Comparison of ENCODE assay signal across 9 cellular contexts in genomic region chr2:134466141-134466540, GRCh38.
DNase-seq lines count a peak whose midpoint lies in the region; ATAC-seq and TF ChIP-seq lines count a peak whose summit lies in the region.
"Had no signal": no experiment of that assay in that cellular context is flagged by ENCODE, and none has a peak within 500 bp of the region (broad histone marks: within the 10 kb centered on the region; RNA-seq: fewer than 3 reads in every experiment).

No MANE protein-coding gene starts in this region.

- H3K27me3 ChIP-seq in Caco-2 (replicated peaks; ENCODE audit: control insufficient read depth, insufficient read depth, low read length) = no peaks in the 10 kb centered on the region
- no peaks in the 10 kb centered on the region for H3K27me3 ChIP-seq in left lung
- H3K27me3 ChIP-seq: adrenal gland had no signal

- ATAC-seq in left lung (no peak), GM19324 (IDR thresholded peaks at IDR 0.05; ENCODE audit: low FRiP score, unreplicated experiment) (no peak)

- CTCF ChIA-PET in Caco-2 (lab: Charles Lee) = interaction anchor here (2.9 kb wide), 1 partner anchor 16 kb away, joined by 7 read pairs; no protein-coding TSS in a partner anchor

- H3K9me3 ChIP-seq in Caco-2 (no peaks in the 10 kb centered on the region), left lung (no peaks in the 10 kb centered on the region)
- H3K9me3 ChIP-seq: adrenal gland had no signal

- intact Hi-C loops in Caco-2 (cut with micrococcal nuclease; ENCODE audit: unreplicated experiment) (loop anchor here (1.0 to 5.0 kb wide), 3 partner anchors 226 to 432 kb away; no protein-coding TSS in a partner anchor), left lung (cut with DNase I) (no loop called here)
- intact Hi-C loops in activated T-helper 1 cell treated with anti-CD3 and anti-CD28 coated beads, Interleukin-12 subunit alpha, Interleukin-12 subunit beta, Interleukin-2, Interleukin-4 antibody, amounts not matched to agents 30 ng/mL and 10 ng/mL and 1 ng/mL, durations not matched to agents 14 hours and 24 hours and 36 hours (cut with micrococcal nuclease) = loop anchor here (2.0 kb wide), 1 partner anchor 431 kb away; no protein-coding TSS in a partner anchor

- POLR2A ChIA-PET in Caco-2 (lab: Charles Lee) = no interaction called here

- peak; percentile 66 to 83 for TF ChIP-seq CTCF in Caco-2 (IDR thresholded peaks at IDR 0.05; ENCODE audit: insufficient read depth in 1 of 2, low read depth in 1 of 2, low read length in 1 of 2, severe bottlenecking in 1 of 2, unreplicated experiment in 1 of 2)
- TF ChIP-seq CTCF in brain (conservative IDR thresholded peaks at IDR 0.05) = peak; percentile 48 to 54
- peak; percentile 12 to 37 (median 28) for TF ChIP-seq CTCF in nephron (IDR thresholded peaks at IDR 0.05; ENCODE audit: unreplicated experiment in 3 of 3)
- no peak for TF ChIP-seq CTCF in left lung (IDR thresholded peaks at IDR 0.05)

- H3K36me3 Mint-ChIP-seq in Caco-2 (ENCODE audit: insufficient read depth, unreplicated experiment) (no peaks in the 10 kb centered on the region), brain (no peaks in the 10 kb centered on the region), nephron (ENCODE audit: low read depth) (no peaks in the 10 kb centered on the region)
- H3K36me3 Mint-ChIP-seq in activated T-helper 1 cell treated with anti-CD3 and anti-CD28 coated beads, Interleukin-12 subunit alpha, Interleukin-12 subunit beta, Interleukin-2, Interleukin-4 antibody, amounts not matched to agents 30 ng/mL and 10 ng/mL and 1 ng/mL, durations not matched to agents 14 hours and 24 hours and 36 hours (ENCODE audit: low read depth) = no peaks in the 10 kb centered on the region

- no peak overlapping the region for H3K4me3 ChIP-seq in Caco-2 (ENCODE audit: low read depth, low read length)
- no peak overlapping the region for H3K4me3 ChIP-seq in left lung
- H3K4me3 ChIP-seq: adrenal gland had no signal

- H3K4me1 Mint-ChIP-seq in Caco-2 (ENCODE audit: low read depth, unreplicated experiment) (no peaks in the 10 kb centered on the region), brain (peaks cover 14% of the 10 kb centered on the region), nephron (peaks cover under 1% of the 10 kb centered on the region)
- no peaks in the 10 kb centered on the region for H3K4me1 Mint-ChIP-seq in activated T-helper 1 cell treated with anti-CD3 and anti-CD28 coated beads, Interleukin-12 subunit alpha, Interleukin-12 subunit beta, Interleukin-2, Interleukin-4 antibody, amounts not matched to agents 30 ng/mL and 10 ng/mL and 1 ng/mL, durations not matched to agents 14 hours and 24 hours and 36 hours (ENCODE audit: low read depth)

- H3K4me1 ChIP-seq in Caco-2 (no peaks in the 10 kb centered on the region), left lung (peaks cover 0 to 3% of the 10 kb centered on the region in 2 donors)
- H3K4me1 ChIP-seq: adrenal gland had no signal

- H3K4me3 Mint-ChIP-seq in Caco-2 (ENCODE audit: unreplicated experiment) = no peak overlapping the region
- H3K4me3 Mint-ChIP-seq in brain = no peak overlapping the region
- no peak overlapping the region for H3K4me3 Mint-ChIP-seq in nephron
- no peak overlapping the region for H3K4me3 Mint-ChIP-seq in activated T-helper 1 cell treated with anti-CD3 and anti-CD28 coated beads, Interleukin-12 subunit alpha, Interleukin-12 subunit beta, Interleukin-2, Interleukin-4 antibody, amounts not matched to agents 30 ng/mL and 10 ng/mL and 1 ng/mL, durations not matched to agents 14 hours and 24 hours and 36 hours

- BruUV-seq in Caco-2 (replicated peaks; lab: Mats Ljungman, UMichigan) = no TSS peak

- DNase-seq in Caco-2 (peak; percentile 62 to 68), H4 (ENCODE audit: low spot score) (peak; percentile 36), NCI-H748 (lab: John Stamatoyannopoulos, UW; ENCODE audit: unreplicated experiment) (peak; percentile 63), left lung (no peak)
- DNase-seq in activated T-helper 1 cell treated with anti-CD3 and anti-CD28 coated beads, Interleukin-12 subunit alpha, Interleukin-12 subunit beta, Interleukin-2, Interleukin-4 antibody, amounts not matched to agents 30 ng/mL and 10 ng/mL and 1 ng/mL, durations not matched to agents 14 hours and 24 hours and 36 hours (ENCODE audit: low spot score) = no peak

- H3K27me3 Mint-ChIP-seq in Caco-2 (ENCODE audit: insufficient read depth, unreplicated experiment) = no peaks in the 10 kb centered on the region
- H3K27me3 Mint-ChIP-seq in brain = no peaks in the 10 kb centered on the region
- H3K27me3 Mint-ChIP-seq in nephron (ENCODE audit: low read depth) = no peaks in the 10 kb centered on the region
- H3K27me3 Mint-ChIP-seq in activated T-helper 1 cell treated with anti-CD3 and anti-CD28 coated beads, Interleukin-12 subunit alpha, Interleukin-12 subunit beta, Interleukin-2, Interleukin-4 antibody, amounts not matched to agents 30 ng/mL and 10 ng/mL and 1 ng/mL, durations not matched to agents 14 hours and 24 hours and 36 hours (ENCODE audit: insufficient read depth) = no peaks in the 10 kb centered on the region

- H3K9me3 Mint-ChIP-seq in Caco-2 (ENCODE audit: unreplicated experiment) = no peaks in the 10 kb centered on the region
- H3K9me3 Mint-ChIP-seq in brain = peaks cover 0 to under 1% (median 0%) of the 10 kb centered on the region in 5 experiments
- no peaks in the 10 kb centered on the region for H3K9me3 Mint-ChIP-seq in nephron
- H3K9me3 Mint-ChIP-seq in activated T-helper 1 cell treated with anti-CD3 and anti-CD28 coated beads, Interleukin-12 subunit alpha, Interleukin-12 subunit beta, Interleukin-2, Interleukin-4 antibody, amounts not matched to agents 30 ng/mL and 10 ng/mL and 1 ng/mL, durations not matched to agents 14 hours and 24 hours and 36 hours = no peaks in the 10 kb centered on the region

- H3K36me3 ChIP-seq in Caco-2 (ENCODE audit: control insufficient read depth, insufficient read depth, low read length) (no peaks in the 10 kb centered on the region), left lung (no peaks in the 10 kb centered on the region)
- H3K36me3 ChIP-seq: adrenal gland had no signal

- H3K27ac ChIP-seq in left lung = no peak overlapping the region
- H3K27ac ChIP-seq: adrenal gland had no signal

- H3K27ac Mint-ChIP-seq in Caco-2 (ENCODE audit: unreplicated experiment) (no peak overlapping the region), brain (peak overlapping the region in 1 of 5 experiments; percentile 54), nephron (peak overlapping the region in 1 of 3 experiments; percentile 46)
- H3K27ac Mint-ChIP-seq in activated T-helper 1 cell treated with anti-CD3 and anti-CD28 coated beads, Interleukin-12 subunit alpha, Interleukin-12 subunit beta, Interleukin-2, Interleukin-4 antibody, amounts not matched to agents 30 ng/mL and 10 ng/mL and 1 ng/mL, durations not matched to agents 14 hours and 24 hours and 36 hours = no peak overlapping the region

Comparison
In these comparisons a context has a peak if more than half of its experiments do, and no peak if none do; other contexts are left out.
1. DNase-seq: peak in Caco-2 (2 of 2), H4 (single experiment) and NCI-H748 (single experiment); none in left lung (0 of 2) and activated T-helper 1 cell treated with anti-CD3 and anti-CD28 coated beads, Interleukin-12 subunit alpha, Interleukin-12 subunit beta, Interleukin-2, Interleukin-4 antibody, amounts not matched to agents 30 ng/mL and 10 ng/mL and 1 ng/mL, durations not matched to agents 14 hours and 24 hours and 36 hours (single experiment).
2. CTCF ChIP-seq: peak in Caco-2 (2 of 2), brain (2 of 2) and nephron (3 of 3); none in left lung (0 of 2).
3. intact Hi-C loops: an anchor here in Caco-2 (1.0 to 5.0 kb wide) and activated T-helper 1 cell treated with anti-CD3 and anti-CD28 coated beads, Interleukin-12 subunit alpha, Interleukin-12 subunit beta, Interleukin-2, Interleukin-4 antibody, amounts not matched to agents 30 ng/mL and 10 ng/mL and 1 ng/mL, durations not matched to agents 14 hours and 24 hours and 36 hours (2.0 kb wide); none called in left lung.